ENCODE assay signal across 12 cellular contexts in the genomic region with DNA sequence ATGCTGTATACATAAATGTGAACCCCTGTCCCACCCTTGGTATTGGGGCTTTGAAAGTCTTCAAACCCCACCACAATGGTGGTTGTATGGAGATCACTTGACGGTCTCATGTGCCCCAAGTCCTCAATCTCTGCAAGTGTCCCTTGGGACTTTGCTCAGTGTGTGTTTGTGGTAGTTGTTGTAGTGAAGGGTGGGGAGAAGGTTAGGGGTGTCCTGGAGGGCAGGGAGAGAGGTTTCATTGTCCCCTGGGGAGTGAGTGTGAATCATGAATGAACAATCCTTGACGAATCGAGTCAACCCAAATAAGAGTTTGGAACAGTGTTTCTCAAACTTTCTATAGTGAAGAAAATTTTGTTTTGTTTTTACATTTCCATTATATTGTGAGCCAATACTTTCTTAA. TPM values are rescaled to one million over a fixed set of nuclear protein-coding genes. Genes with fewer than 3 reads are reported as not detected.
"Had no signal": no experiment of that assay in that cellular context is flagged by ENCODE, and none has a peak within 500 bp of the region (broad histone marks: within the 10 kb centered on the region; RNA-seq: fewer than 3 reads in every experiment).

No MANE protein-coding gene starts in this region.

- H3K9me3 ChIP-seq: ascending aorta, right lobe of liver, thyroid gland had no signal

- H3K4me1 ChIP-seq: right lobe of liver had no signal

- H3K27me3 ChIP-seq: ascending aorta, cardiac muscle cell, right lobe of liver, thyroid gland had no signal

- DNase-seq: activated CD4-positive, alpha-beta T cell treated with anti-CD3 and anti-CD28 coated beads, Interleukin-2, amount 50 U/mL, for 1 hour; activated CD8-positive, alpha-beta memory T cell treated with anti-CD3 and anti-CD28 coated beads for 24 hours; activated naive CD4-positive, alpha-beta T cell treated with anti-CD3 and anti-CD28 coated beads for 36 hours; dorsolateral prefrontal cortex; erythroblast; nephron progenitor cell; right lobe of liver; thyroid gland had no signal

- ATAC-seq: activated CD4-positive, CD25-positive, alpha-beta regulatory T cell treated with anti-CD3 and anti-CD28 coated beads, Interleukin-2, amount 50 U/mL, for 24 hours; right lobe of liver; stimulated activated effector memory CD8-positive, alpha-beta T cell treated with anti-CD3 and anti-CD28 coated beads, Interleukin-12 subunit alpha, Interleukin-12 subunit beta, amount 100 ng/mL, for 72 hours had no signal

- H3K4me3 ChIP-seq: ascending aorta, cardiac muscle cell, dorsolateral prefrontal cortex, right lobe of liver, thyroid gland had no signal

- H3K27ac ChIP-seq: ascending aorta, cardiac muscle cell, dorsolateral prefrontal cortex, right lobe of liver, thyroid gland had no signal

- H3K36me3 ChIP-seq: ascending aorta, cardiac muscle cell, right lobe of liver, thyroid gland had no signal

RNA-seq across cellular contexts. Expression of gene COL4A3, which starts 28.1 kb away (rescaled TPM):
- total RNA-seq: activated naive CD4-positive, alpha-beta T cell treated with anti-CD3 and anti-CD28 coated beads for 36 hours; cardiac muscle cell had no signal

RNA-seq across cellular contexts. Expression of gene COL4A4, which starts 28.5 kb away (rescaled TPM):
- total RNA-seq: activated naive CD4-positive, alpha-beta T cell treated with anti-CD3 and anti-CD28 coated beads for 36 hours had no signal
